23 cellular contexts compared by ENCODE assay signal in genomic region chr5:90406466-90406865, GRCh38. TPM values are rescaled to one million over a fixed set of nuclear protein-coding genes. Genes with fewer than 3 reads are reported as not detected.
DNase-seq lines count a peak whose midpoint lies in the region; ATAC-seq and TF ChIP-seq lines count a peak whose summit lies in the region.
"Had no signal": no experiment of that assay in that cellular context is flagged by ENCODE, and none has a peak within 500 bp of the region (broad histone marks: within the 10 kb centered on the region; RNA-seq: fewer than 3 reads in every experiment).

No MANE protein-coding gene starts in this region.

- H3K4me1 Mint-ChIP-seq in endothelial cell (ENCODE audit: unreplicated experiment) (no peaks in the 10 kb centered on the region), neural progenitor cell (peaks cover 21% of the 10 kb centered on the region), Calu3 (ENCODE audit: low read depth, unreplicated experiment) (peaks cover 17% of the 10 kb centered on the region)

- H3K4me2 ChIP-seq in neural progenitor cell = peak overlapping the region; percentile 86
- H3K4me2 ChIP-seq: hepatocyte had no signal

- no peaks in the 10 kb centered on the region for H3K9me3 ChIP-seq in neural progenitor cell (ENCODE audit: low read depth)
- H3K9me3 ChIP-seq in HAP-1 = no peaks in the 10 kb centered on the region
- H3K9me3 ChIP-seq: sigmoid colon, thyroid gland had no signal

- H3K36me3 ChIP-seq in neural progenitor cell = peaks cover 16% of the 10 kb centered on the region
- H3K36me3 ChIP-seq in HAP-1 (replicated peaks) = peaks cover 21% of the 10 kb centered on the region
- H3K36me3 ChIP-seq: thyroid gland had no signal

- CTCF ChIA-PET in Calu3 (lab: Charles Lee) = no interaction called here

- no peak overlapping the region for H3K27ac ChIP-seq in neural progenitor cell
- H3K27ac ChIP-seq: hepatocyte, sigmoid colon, thyroid gland had no signal

- no peaks in the 10 kb centered on the region for H3K27me3 ChIP-seq in neural progenitor cell
- no peaks in the 10 kb centered on the region for H3K27me3 ChIP-seq in HAP-1 (ENCODE audit: low read depth)
- H3K27me3 ChIP-seq: hepatocyte, sigmoid colon, thyroid gland had no signal

- no peaks in the 10 kb centered on the region for H4K20me1 ChIP-seq in neural progenitor cell (ENCODE audit: low read depth)

- H3K4me1 ChIP-seq in neural progenitor cell (peaks cover 22% of the 10 kb centered on the region), HAP-1 (peaks cover 27% of the 10 kb centered on the region)

- ATAC-seq in HG03521 (IDR thresholded peaks at IDR 0.05; ENCODE audit: unreplicated experiment) = no peak
- ATAC-seq in GM21367 (IDR thresholded peaks at IDR 0.05; ENCODE audit: unreplicated experiment) = no peak
- ATAC-seq: activated T-helper 17 cell treated with anti-CD3 and anti-CD28 coated beads, Interleukin-2, amount 50 U/mL, for 72 hours; CD8-positive, alpha-beta T cell; stimulated activated memory B cell treated with anti-CD40 and anti-IgM and Interleukin-4, amounts not matched to agents 10 μg/mL and 1 μg/mL and 100 μg/mL, for 72 hours had no signal

- in situ Hi-C loops in HAP-1 (cut with MboI; ENCODE audit: low sequenced_read_pairs) = no loop called here

- H3K27me3 Mint-ChIP-seq in endothelial cell (ENCODE audit: unreplicated experiment) (no peaks in the 10 kb centered on the region), neural progenitor cell (ENCODE audit: insufficient read depth, low read depth) (no peaks in the 10 kb centered on the region), Calu3 (ENCODE audit: unreplicated experiment) (no peaks in the 10 kb centered on the region)
- H3K27me3 Mint-ChIP-seq: activated CD4-positive, alpha-beta T cell treated with anti-CD3 and anti-CD28 coated beads, Interleukin-2, amount 10 ng/mL, durations not matched to agents 24 days and 14 days; activated naive CD8-positive, alpha-beta T cell treated with anti-CD3 and anti-CD28 coated beads, Interleukin-2, amount 10 ng/mL, durations not matched to agents 7 days and 5 days; activated T-helper 17 cell treated with anti-CD3 and anti-CD28 coated beads, Interleukin-2, amount 50 U/mL, for 72 hours; stimulated activated memory B cell treated with anti-CD40 and anti-IgM and Interleukin-4, amounts not matched to agents 10 μg/mL and 1 μg/mL and 100 μg/mL, for 72 hours had no signal

- no TSS peak for BruUV-seq in Calu3 (replicated peaks; lab: Mats Ljungman, UMichigan)

- peaks cover 15% of the 10 kb centered on the region for H3F3A ChIP-seq in neural progenitor cell (ENCODE audit: low read depth)

- peak; percentile 33 for DNase-seq in EL
- peak; percentile 13 for DNase-seq in M059J (ENCODE audit: low read depth)
- no peak for DNase-seq in endothelial cell (ENCODE audit: low spot score)
- DNase-seq in neural progenitor cell (ENCODE audit: low spot score) = no peak
- no peak for DNase-seq in Calu3
- no peak for DNase-seq in HAP-1 (ENCODE audit: low spot score in 2 of 2)
- DNase-seq: activated CD4-positive, alpha-beta T cell treated with anti-CD3 and anti-CD28 coated beads, Interleukin-2, amount 10 ng/mL, durations not matched to agents 24 days and 14 days; activated naive CD8-positive, alpha-beta T cell treated with anti-CD3 and anti-CD28 coated beads, Interleukin-2, amount 10 ng/mL, durations not matched to agents 7 days and 5 days; CD8-positive, alpha-beta T cell; foreskin melanocyte; GOT3; NCI-H1436; NCI-H2171; NCI-H526 treated with DMSO at 0.1 percent for 48 hours; Right ventricle myocardium superior; sigmoid colon; thyroid gland had no signal

- TF ChIP-seq CTCF in endothelial cell (IDR thresholded peaks at IDR 0.05; ENCODE audit: unreplicated experiment) (no peak), neural progenitor cell (IDR thresholded peaks at IDR 0.05) (no peak), Calu3 (IDR thresholded peaks at IDR 0.05; ENCODE audit: unreplicated experiment) (no peak)

- intact Hi-C loops in Calu3 (cut with micrococcal nuclease; ENCODE audit: unreplicated experiment) = loop anchor here (5.0 kb wide), 1 partner anchor 204 kb away; no protein-coding TSS in a partner anchor

- no peaks in the 10 kb centered on the region for H3K9me3 Mint-ChIP-seq in endothelial cell (ENCODE audit: unreplicated experiment)
- no peaks in the 10 kb centered on the region for H3K9me3 Mint-ChIP-seq in neural progenitor cell
- H3K9me3 Mint-ChIP-seq in Calu3 (ENCODE audit: low read depth, unreplicated experiment) = no peaks in the 10 kb centered on the region
- H3K9me3 Mint-ChIP-seq: activated CD4-positive, alpha-beta T cell treated with anti-CD3 and anti-CD28 coated beads, Interleukin-2, amount 10 ng/mL, durations not matched to agents 24 days and 14 days; activated naive CD8-positive, alpha-beta T cell treated with anti-CD3 and anti-CD28 coated beads, Interleukin-2, amount 10 ng/mL, durations not matched to agents 7 days and 5 days; activated T-helper 17 cell treated with anti-CD3 and anti-CD28 coated beads, Interleukin-2, amount 50 U/mL, for 72 hours; CD8-positive, alpha-beta T cell; stimulated activated memory B cell treated with anti-CD40 and anti-IgM and Interleukin-4, amounts not matched to agents 10 μg/mL and 1 μg/mL and 100 μg/mL, for 72 hours had no signal

- H3K36me3 Mint-ChIP-seq in endothelial cell (ENCODE audit: low read depth, unreplicated experiment) (no peaks in the 10 kb centered on the region), neural progenitor cell (peaks cover 22% of the 10 kb centered on the region), Calu3 (ENCODE audit: insufficient read depth, unreplicated experiment) (peaks cover 14% of the 10 kb centered on the region)

- H3K27ac Mint-ChIP-seq in endothelial cell (ENCODE audit: unreplicated experiment) (peak overlapping the region; percentile 38), neural progenitor cell (no peak overlapping the region), Calu3 (ENCODE audit: unreplicated experiment) (no peak overlapping the region)
- H3K27ac Mint-ChIP-seq: activated CD4-positive, alpha-beta T cell treated with anti-CD3 and anti-CD28 coated beads, Interleukin-2, amount 10 ng/mL, durations not matched to agents 24 days and 14 days; activated naive CD8-positive, alpha-beta T cell treated with anti-CD3 and anti-CD28 coated beads, Interleukin-2, amount 10 ng/mL, durations not matched to agents 7 days and 5 days; activated T-helper 17 cell treated with anti-CD3 and anti-CD28 coated beads, Interleukin-2, amount 50 U/mL, for 72 hours; CD8-positive, alpha-beta T cell; stimulated activated memory B cell treated with anti-CD40 and anti-IgM and Interleukin-4, amounts not matched to agents 10 μg/mL and 1 μg/mL and 100 μg/mL, for 72 hours had no signal

- H3K9ac ChIP-seq in neural progenitor cell = no peak overlapping the region

- H3K79me2 ChIP-seq in neural progenitor cell (ENCODE audit: low read depth) = peaks cover 61% of the 10 kb centered on the region

- H2AFZ ChIP-seq in neural progenitor cell (replicated peaks) = no peak overlapping the region
- H2AFZ ChIP-seq: hepatocyte had no signal

- H3K4me3 Mint-ChIP-seq in endothelial cell (ENCODE audit: unreplicated experiment) (no peak overlapping the region), neural progenitor cell (no peak overlapping the region), Calu3 (ENCODE audit: low read depth, unreplicated experiment) (no peak overlapping the region)
- H3K4me3 Mint-ChIP-seq: activated CD4-positive, alpha-beta T cell treated with anti-CD3 and anti-CD28 coated beads, Interleukin-2, amount 10 ng/mL, durations not matched to agents 24 days and 14 days; activated naive CD8-positive, alpha-beta T cell treated with anti-CD3 and anti-CD28 coated beads, Interleukin-2, amount 10 ng/mL, durations not matched to agents 7 days and 5 days; activated T-helper 17 cell treated with anti-CD3 and anti-CD28 coated beads, Interleukin-2, amount 50 U/mL, for 72 hours; CD8-positive, alpha-beta T cell; stimulated activated memory B cell treated with anti-CD40 and anti-IgM and Interleukin-4, amounts not matched to agents 10 μg/mL and 1 μg/mL and 100 μg/mL, for 72 hours had no signal

- no peak overlapping the region for H3K4me3 ChIP-seq in neural progenitor cell
- no peak overlapping the region for H3K4me3 ChIP-seq in HAP-1
- H3K4me3 ChIP-seq: hepatocyte, lung, sigmoid colon, thyroid gland had no signal

RNA-seq across cellular contexts. Expression of gene CETN3, which starts 3.1 kb away (rescaled TPM):
- total RNA-seq in M059J (2014; rRNA removed; shearing (Covaris generic)) = 17.7 and 33.2 TPM in 2 replicates
- total RNA-seq in endothelial cell (ENCODE audit: unreplicated experiment) (20.4 TPM), neural progenitor cell (ENCODE audit: low replicate concordance) (73.2 and 172 TPM in 2 replicates), Calu3 (2022) (30.0 and 40.3 TPM in 2 replicates)

Comparison
In these comparisons a context has a peak if more than half of its experiments do, and no peak if none do; other contexts are left out.
1. DNase-seq: peak in EL (single experiment) and M059J (single experiment); none in endothelial cell (single experiment), neural progenitor cell (single experiment), Calu3 (single experiment) and HAP-1 (0 of 2).